ENCODE assay signal across 28 cellular contexts in the genomic region with DNA sequence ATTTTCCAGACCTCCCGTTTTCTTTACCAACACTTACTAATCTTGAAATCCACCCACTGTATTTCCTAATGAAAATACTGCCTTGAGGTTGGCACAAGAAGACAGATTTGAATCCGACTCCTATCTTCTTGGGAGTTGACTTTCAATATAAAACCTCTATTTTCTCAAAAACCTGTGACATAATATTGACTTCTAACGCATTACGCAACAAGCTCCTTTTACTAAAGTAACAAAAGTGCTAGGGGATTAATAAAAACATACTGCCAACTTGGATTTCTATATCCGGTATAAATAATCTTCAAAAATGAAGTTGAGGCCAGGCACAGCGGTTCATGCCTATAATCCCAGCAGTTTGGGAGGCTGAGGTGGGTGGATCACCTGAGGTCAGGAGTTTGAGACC.
"Had no signal": no experiment of that assay in that cellular context is flagged by ENCODE, and none has a peak within 500 bp of the region (broad histone marks: within the 10 kb centered on the region; RNA-seq: fewer than 3 reads in every experiment).

No MANE protein-coding gene starts in this region.

- H3K27ac ChIP-seq: colonic mucosa, coronary artery, dorsolateral prefrontal cortex, epithelial cell of prostate, esophagus muscularis mucosa, esophagus squamous epithelium, foreskin keratinocyte, gastrocnemius medialis, gastroesophageal sphincter, heart left ventricle, heart right ventricle had no signal

- H3K4me3 ChIP-seq: colonic mucosa, coronary artery, dorsolateral prefrontal cortex, esophagus muscularis mucosa, esophagus squamous epithelium, gastrocnemius medialis, gastroesophageal sphincter, heart left ventricle, heart right ventricle had no signal

- H3K36me3 ChIP-seq: colonic mucosa, esophagus muscularis mucosa, esophagus squamous epithelium, gastrocnemius medialis, gastroesophageal sphincter, heart left ventricle, heart right ventricle had no signal

- DNase-seq: colonic mucosa; cortex of kidney; dermis blood vessel endothelial cell; dorsolateral prefrontal cortex; effector CD4-positive, alpha-beta T cell; effector CD8-positive, alpha-beta T cell; effector memory CD4-positive, alpha-beta T cell; effector memory CD8-positive, alpha-beta T cell; endodermal cell; erythroblast; esophagus squamous epithelium; foreskin fibroblast; foreskin keratinocyte; foreskin melanocyte; gastrocnemius medialis; glutamatergic neuron; head of caudate nucleus; heart left ventricle; heart right ventricle had no signal

- H3K4me1 ChIP-seq: colonic mucosa, esophagus squamous epithelium, foreskin keratinocyte, gastrocnemius medialis, heart left ventricle, heart right ventricle had no signal

- H3K9me3 ChIP-seq: colonic mucosa had no signal

- H3K27me3 ChIP-seq: colonic mucosa, foreskin keratinocyte, gastrocnemius medialis, gastroesophageal sphincter, heart left ventricle had no signal

- FAIRE-seq: colon, endometrium, endothelial cell of umbilical vein, frontal cortex had no signal

- ATAC-seq: effector memory CD8-positive, alpha-beta T cell; esophagus mucosa; foreskin keratinocyte; gastrocnemius medialis; gastroesophageal sphincter; heart left ventricle; heart right ventricle had no signal
